In the genomic region with DNA sequence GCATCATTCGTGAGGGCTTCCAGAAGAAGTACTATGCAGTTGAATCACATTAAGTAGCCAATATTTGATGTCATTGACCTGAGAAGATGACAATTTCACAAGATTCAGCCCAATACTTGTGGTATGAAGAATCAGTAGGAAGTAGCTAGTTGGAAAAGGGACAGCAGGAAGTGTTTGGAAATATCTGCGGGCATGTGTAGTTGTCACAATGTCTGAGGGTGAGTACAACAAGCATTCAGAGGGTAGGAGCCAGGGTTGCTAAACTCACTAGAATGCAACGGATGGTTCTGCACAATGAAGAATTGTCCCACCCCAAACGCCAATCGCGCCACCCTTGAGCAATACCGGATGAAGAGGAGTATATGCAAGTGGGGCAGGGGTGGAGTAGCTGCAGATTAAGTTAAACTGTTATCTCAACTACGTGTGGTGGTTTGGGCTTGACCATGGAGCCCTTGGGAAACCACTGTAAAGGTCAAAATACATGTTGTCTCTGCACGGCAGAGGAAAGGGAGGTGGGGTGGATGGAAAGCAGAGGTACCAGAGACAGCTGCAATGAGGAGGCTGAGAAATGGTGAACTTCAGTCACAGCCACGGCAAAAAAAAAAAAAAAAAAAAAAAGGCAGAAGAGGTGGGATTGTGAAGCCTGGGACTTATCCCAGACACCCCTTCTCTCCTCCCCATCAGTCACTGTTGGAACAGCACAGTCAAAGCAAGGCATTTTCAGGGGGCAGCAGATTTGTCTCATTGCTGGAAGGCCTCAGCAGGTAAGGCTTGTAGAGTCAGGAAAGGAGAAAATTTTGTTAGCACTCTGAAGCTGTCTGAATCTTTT, we compare ENCODE assay signal across 1 cellular context.
TF ChIP-seq lines count a peak whose summit lies in the region.

No MANE protein-coding gene starts in this region.

TF ChIP-seq in HepG2, 621 proteins besides CTCF, POLR2A, EP300 and RAD21 (continued from another document and continues in another):
- TF ChIP-seq PHB2 (IDR thresholded peaks at IDR 0.05; ENCODE audit: partially characterized antibody) (no peak), PHF8 (CRISPR knock-in tag; IDR thresholded peaks at IDR 0.05) (0 out of 2 replicates have a peak, but pooled peaks have one; percentile 52), ZNF3 (CRISPR knock-in tag; IDR thresholded peaks at IDR 0.05) (no peak), PAWR (CRISPR knock-in tag; IDR thresholded peaks at IDR 0.05; ENCODE audit: borderline replicate concordance) (0 out of 2 replicates have a peak, but pooled peaks have one; percentile 68), ZFP82 (CRISPR knock-in tag; IDR thresholded peaks at IDR 0.05; ENCODE audit: borderline replicate concordance) (0 out of 2 replicates have a peak, but pooled peaks have one; percentile 51), SOX6 (IDR thresholded peaks at IDR 0.05) (no peak), SOX6 (CRISPR knock-in tag; IDR thresholded peaks at IDR 0.05) (peak; percentile 100), ZNF678 (CRISPR knock-in tag; IDR thresholded peaks at IDR 0.05) (no peak), ZNF451 (CRISPR knock-in tag; IDR thresholded peaks at IDR 0.05) (peak; percentile 36), MXD4 (CRISPR knock-in tag; IDR thresholded peaks at IDR 0.05) (peak; percentile 89), ELF3 (CRISPR knock-in tag; IDR thresholded peaks at IDR 0.05) (peak; percentile 98), NFE2L2 (IDR thresholded peaks at IDR 0.05; ENCODE audit: low read length) (0 out of 2 replicates have a peak, but pooled peaks have one; percentile 30), HMGA1 (CRISPR knock-in tag; conservative IDR thresholded peaks at IDR 0.05) (0 out of 2 replicates have a peak, but pooled peaks have one; percentile 61), ZNF75D (CRISPR knock-in tag; IDR thresholded peaks at IDR 0.05; ENCODE audit: borderline replicate concordance) (no peak), HNRNPLL (IDR thresholded peaks at IDR 0.05; ENCODE audit: low read depth, low read length, poor library complexity, severe bottlenecking) (no peak), JDP2 (CRISPR knock-in tag; IDR thresholded peaks at IDR 0.05; ENCODE audit: borderline replicate concordance) (peak; percentile 96), ZSCAN21 (CRISPR knock-in tag; IDR thresholded peaks at IDR 0.05; ENCODE audit: borderline replicate concordance) (peak; percentile 90), XRCC5 (optimal IDR thresholded peaks at IDR 0.05; ENCODE audit: low read length) (peak; percentile 76), ZEB1 (IDR thresholded peaks at IDR 0.05; ENCODE audit: insufficient replicate concordance, low read depth) (peak; percentile 82), NFATC3 (CRISPR knock-in tag; IDR thresholded peaks at IDR 0.05) (no peak), ESRRA (CRISPR knock-in tag; IDR thresholded peaks at IDR 0.05; ENCODE audit: low read depth) (peak; percentile 97), GATAD1 (CRISPR knock-in tag; IDR thresholded peaks at IDR 0.05) (no peak), MTF1 (CRISPR knock-in tag; IDR thresholded peaks at IDR 0.05) (no peak; the same call in 1 of the 2 replicates), ZNF768 (CRISPR knock-in tag; IDR thresholded peaks at IDR 0.05) (no peak; the same call in 1 of the 2 replicates), KAT7 (CRISPR knock-in tag; IDR thresholded peaks at IDR 0.05; ENCODE audit: borderline replicate concordance) (peak; percentile 98), MEIS2 (CRISPR knock-in tag; IDR thresholded peaks at IDR 0.05) (peak; percentile 90), PITX1 (CRISPR knock-in tag; IDR thresholded peaks at IDR 0.05) (peak; percentile 99)
- TF ChIP-seq, protein P1, sequence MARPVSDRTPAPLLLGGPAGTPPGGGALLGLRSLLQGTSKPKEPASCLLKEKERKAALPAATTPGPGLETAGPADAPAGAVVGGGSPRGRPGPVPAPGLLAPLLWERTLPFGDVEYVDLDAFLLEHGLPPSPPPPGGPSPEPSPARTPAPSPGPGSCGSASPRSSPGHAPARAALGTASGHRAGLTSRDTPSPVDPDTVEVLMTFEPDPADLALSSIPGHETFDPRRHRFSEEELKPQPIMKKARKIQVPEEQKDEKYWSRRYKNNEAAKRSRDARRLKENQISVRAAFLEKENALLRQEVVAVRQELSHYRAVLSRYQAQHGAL (CRISPR knock-in tag; IDR thresholded peaks at IDR 0.05; ENCODE audit: not compliant biosample characterization): no peak
- TF ChIP-seq, protein P2, sequence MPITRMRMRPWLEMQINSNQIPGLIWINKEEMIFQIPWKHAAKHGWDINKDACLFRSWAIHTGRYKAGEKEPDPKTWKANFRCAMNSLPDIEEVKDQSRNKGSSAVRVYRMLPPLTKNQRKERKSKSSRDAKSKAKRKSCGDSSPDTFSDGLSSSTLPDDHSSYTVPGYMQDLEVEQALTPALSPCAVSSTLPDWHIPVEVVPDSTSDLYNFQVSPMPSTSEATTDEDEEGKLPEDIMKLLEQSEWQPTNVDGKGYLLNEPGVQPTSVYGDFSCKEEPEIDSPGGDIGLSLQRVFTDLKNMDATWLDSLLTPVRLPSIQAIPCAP (CRISPR knock-in tag; IDR thresholded peaks at IDR 0.05; ENCODE audit: low read depth): no peak; the same call in 1 of the 2 replicates
- TF ChIP-seq, protein P3, sequence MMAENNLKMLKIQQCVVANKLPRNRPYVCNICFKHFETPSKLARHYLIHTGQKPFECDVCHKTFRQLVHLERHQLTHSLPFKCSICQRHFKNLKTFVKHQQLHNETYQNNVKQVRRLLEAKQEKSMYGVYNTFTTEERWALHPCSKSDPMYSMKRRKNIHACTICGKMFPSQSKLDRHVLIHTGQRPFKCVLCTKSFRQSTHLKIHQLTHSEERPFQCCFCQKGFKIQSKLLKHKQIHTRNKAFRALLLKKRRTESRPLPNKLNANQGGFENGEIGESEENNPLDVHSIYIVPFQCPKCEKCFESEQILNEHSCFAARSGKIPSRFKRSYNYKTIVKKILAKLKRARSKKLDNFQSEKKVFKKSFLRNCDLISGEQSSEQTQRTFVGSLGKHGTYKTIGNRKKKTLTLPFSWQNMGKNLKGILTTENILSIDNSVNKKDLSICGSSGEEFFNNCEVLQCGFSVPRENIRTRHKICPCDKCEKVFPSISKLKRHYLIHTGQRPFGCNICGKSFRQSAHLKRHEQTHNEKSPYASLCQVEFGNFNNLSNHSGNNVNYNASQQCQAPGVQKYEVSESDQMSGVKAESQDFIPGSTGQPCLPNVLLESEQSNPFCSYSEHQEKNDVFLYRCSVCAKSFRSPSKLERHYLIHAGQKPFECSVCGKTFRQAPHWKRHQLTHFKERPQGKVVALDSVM (CRISPR knock-in tag; IDR thresholded peaks at IDR 0.05): peak; percentile 84
- TF ChIP-seq, protein P4, sequence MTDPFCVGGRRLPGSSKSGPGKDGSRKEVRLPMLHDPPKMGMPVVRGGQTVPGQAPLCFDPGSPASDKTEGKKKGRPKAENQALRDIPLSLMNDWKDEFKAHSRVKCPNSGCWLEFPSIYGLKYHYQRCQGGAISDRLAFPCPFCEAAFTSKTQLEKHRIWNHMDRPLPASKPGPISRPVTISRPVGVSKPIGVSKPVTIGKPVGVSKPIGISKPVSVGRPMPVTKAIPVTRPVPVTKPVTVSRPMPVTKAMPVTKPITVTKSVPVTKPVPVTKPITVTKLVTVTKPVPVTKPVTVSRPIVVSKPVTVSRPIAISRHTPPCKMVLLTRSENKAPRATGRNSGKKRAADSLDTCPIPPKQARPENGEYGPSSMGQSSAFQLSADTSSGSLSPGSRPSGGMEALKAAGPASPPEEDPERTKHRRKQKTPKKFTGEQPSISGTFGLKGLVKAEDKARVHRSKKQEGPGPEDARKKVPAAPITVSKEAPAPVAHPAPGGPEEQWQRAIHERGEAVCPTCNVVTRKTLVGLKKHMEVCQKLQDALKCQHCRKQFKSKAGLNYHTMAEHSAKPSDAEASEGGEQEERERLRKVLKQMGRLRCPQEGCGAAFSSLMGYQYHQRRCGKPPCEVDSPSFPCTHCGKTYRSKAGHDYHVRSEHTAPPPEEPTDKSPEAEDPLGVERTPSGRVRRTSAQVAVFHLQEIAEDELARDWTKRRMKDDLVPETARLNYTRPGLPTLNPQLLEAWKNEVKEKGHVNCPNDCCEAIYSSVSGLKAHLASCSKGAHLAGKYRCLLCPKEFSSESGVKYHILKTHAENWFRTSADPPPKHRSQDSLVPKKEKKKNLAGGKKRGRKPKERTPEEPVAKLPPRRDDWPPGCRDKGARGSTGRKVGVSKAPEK (CRISPR knock-in tag; IDR thresholded peaks at IDR 0.05; ENCODE audit: borderline replicate concordance): 0 out of 2 replicates have a peak, but pooled peaks have one; percentile 91
- TF ChIP-seq, protein P5, sequence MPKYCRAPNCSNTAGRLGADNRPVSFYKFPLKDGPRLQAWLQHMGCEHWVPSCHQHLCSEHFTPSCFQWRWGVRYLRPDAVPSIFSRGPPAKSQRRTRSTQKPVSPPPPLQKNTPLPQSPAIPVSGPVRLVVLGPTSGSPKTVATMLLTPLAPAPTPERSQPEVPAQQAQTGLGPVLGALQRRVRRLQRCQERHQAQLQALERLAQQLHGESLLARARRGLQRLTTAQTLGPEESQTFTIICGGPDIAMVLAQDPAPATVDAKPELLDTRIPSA (CRISPR knock-in tag; IDR thresholded peaks at IDR 0.05; ENCODE audit: borderline replicate concordance): no peak; the same call in 1 of the 2 replicates
- TF ChIP-seq, protein P6, sequence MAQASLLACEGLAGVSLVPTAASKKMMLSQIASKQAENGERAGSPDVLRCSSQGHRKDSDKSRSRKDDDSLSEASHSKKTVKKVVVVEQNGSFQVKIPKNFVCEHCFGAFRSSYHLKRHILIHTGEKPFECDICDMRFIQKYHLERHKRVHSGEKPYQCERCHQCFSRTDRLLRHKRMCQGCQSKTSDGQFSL (CRISPR knock-in tag; IDR thresholded peaks at IDR 0.05): no peak
- TF ChIP-seq, protein P7, sequence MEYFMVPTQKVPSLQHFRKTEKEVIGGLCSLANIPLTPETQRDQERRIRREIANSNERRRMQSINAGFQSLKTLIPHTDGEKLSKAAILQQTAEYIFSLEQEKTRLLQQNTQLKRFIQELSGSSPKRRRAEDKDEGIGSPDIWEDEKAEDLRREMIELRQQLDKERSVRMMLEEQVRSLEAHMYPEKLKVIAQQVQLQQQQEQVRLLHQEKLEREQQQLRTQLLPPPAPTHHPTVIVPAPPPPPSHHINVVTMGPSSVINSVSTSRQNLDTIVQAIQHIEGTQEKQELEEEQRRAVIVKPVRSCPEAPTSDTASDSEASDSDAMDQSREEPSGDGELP (IDR thresholded peaks at IDR 0.05; ENCODE audit: borderline replicate concordance, low read depth): peak; percentile 75
- TF ChIP-seq, protein P8, sequence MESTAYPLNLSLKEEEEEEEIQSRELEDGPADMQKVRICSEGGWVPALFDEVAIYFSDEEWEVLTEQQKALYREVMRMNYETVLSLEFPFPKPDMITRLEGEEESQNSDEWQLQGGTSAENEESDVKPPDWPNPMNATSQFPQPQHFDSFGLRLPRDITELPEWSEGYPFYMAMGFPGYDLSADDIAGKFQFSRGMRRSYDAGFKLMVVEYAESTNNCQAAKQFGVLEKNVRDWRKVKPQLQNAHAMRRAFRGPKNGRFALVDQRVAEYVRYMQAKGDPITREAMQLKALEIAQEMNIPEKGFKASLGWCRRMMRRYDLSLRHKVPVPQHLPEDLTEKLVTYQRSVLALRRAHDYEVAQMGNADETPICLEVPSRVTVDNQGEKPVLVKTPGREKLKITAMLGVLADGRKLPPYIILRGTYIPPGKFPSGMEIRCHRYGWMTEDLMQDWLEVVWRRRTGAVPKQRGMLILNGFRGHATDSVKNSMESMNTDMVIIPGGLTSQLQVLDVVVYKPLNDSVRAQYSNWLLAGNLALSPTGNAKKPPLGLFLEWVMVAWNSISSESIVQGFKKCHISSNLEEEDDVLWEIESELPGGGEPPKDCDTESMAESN (CRISPR knock-in tag; conservative IDR thresholded peaks at IDR 0.05): peak; percentile 99
- TF ChIP-seq, protein P9, sequence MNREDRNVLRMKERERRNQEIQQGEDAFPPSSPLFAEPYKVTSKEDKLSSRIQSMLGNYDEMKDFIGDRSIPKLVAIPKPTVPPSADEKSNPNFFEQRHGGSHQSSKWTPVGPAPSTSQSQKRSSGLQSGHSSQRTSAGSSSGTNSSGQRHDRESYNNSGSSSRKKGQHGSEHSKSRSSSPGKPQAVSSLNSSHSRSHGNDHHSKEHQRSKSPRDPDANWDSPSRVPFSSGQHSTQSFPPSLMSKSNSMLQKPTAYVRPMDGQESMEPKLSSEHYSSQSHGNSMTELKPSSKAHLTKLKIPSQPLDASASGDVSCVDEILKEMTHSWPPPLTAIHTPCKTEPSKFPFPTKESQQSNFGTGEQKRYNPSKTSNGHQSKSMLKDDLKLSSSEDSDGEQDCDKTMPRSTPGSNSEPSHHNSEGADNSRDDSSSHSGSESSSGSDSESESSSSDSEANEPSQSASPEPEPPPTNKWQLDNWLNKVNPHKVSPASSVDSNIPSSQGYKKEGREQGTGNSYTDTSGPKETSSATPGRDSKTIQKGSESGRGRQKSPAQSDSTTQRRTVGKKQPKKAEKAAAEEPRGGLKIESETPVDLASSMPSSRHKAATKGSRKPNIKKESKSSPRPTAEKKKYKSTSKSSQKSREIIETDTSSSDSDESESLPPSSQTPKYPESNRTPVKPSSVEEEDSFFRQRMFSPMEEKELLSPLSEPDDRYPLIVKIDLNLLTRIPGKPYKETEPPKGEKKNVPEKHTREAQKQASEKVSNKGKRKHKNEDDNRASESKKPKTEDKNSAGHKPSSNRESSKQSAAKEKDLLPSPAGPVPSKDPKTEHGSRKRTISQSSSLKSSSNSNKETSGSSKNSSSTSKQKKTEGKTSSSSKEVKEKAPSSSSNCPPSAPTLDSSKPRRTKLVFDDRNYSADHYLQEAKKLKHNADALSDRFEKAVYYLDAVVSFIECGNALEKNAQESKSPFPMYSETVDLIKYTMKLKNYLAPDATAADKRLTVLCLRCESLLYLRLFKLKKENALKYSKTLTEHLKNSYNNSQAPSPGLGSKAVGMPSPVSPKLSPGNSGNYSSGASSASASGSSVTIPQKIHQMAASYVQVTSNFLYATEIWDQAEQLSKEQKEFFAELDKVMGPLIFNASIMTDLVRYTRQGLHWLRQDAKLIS (CRISPR knock-in tag; IDR thresholded peaks at IDR 0.05): peak; percentile 48; the same call in 1 of the 2 replicates
- TF ChIP-seq, protein P10, sequence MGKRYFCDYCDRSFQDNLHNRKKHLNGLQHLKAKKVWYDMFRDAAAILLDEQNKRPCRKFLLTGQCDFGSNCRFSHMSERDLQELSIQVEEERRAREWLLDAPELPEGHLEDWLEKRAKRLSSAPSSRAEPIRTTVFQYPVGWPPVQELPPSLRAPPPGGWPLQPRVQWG (CRISPR knock-in tag; IDR thresholded peaks at IDR 0.05; ENCODE audit: borderline replicate concordance, low read depth): 0 out of 2 replicates have a peak, but pooled peaks have one; percentile 32
- TF ChIP-seq, protein P11, sequence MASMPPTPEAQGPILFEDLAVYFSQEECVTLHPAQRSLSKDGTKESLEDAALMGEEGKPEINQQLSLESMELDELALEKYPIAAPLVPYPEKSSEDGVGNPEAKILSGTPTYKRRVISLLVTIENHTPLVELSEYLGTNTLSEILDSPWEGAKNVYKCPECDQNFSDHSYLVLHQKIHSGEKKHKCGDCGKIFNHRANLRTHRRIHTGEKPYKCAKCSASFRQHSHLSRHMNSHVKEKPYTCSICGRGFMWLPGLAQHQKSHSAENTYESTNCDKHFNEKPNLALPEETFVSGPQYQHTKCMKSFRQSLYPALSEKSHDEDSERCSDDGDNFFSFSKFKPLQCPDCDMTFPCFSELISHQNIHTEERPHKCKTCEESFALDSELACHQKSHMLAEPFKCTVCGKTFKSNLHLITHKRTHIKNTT (CRISPR knock-in tag; IDR thresholded peaks at IDR 0.05): no peak
